In the genomic region with DNA sequence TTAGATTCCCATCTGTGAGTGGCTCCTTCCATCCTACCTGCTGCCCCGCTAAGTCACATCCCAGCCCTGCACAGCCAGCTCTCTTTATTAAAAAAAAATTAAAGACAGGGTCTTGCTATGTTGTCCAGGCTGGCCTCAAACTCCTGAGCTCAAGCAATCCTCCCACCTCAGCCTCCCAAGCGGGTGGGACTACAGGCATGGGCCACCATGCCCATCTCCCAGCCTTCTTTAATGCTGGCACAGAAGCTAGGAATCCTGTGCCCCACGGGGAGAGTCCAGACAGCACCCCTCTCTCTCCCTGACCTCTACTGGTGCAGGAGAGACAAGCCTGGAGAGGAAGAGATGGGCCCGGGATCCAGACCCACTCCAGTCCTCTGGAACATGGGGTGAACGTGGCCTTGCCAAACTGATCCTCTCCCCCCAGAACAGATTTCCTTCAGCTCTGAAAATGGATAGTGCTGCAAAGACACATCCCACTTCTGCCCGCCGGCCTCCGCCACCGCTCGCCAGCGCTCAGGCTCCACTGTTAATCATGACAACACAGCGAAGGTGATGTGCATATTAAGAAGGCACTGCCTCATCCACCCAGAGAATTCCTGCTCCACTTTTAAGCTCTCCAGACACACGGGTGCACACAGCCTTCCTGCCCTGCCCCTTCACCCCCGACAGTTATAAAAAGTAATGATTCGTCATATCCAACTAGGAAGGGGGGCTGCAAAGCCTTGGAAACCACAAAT, we compare ENCODE assay signal across 21 cellular contexts.
"Had no signal": no experiment of that assay in that cellular context is flagged by ENCODE, and none has a peak within 500 bp of the region (broad histone marks: within the 10 kb centered on the region; RNA-seq: fewer than 3 reads in every experiment).

No MANE protein-coding gene starts in this region.

- DNase-seq: activated CD4-positive, alpha-beta T cell treated with anti-CD3 and anti-CD28 coated beads, Interleukin-2, amount 50 U/mL, for 1 hour; activated CD8-positive, alpha-beta memory T cell treated with anti-CD3 and anti-CD28 coated beads, Interleukin-2, amount 50 U/mL, for 4 hours; activated naive CD4-positive, alpha-beta T cell treated with anti-CD3 and anti-CD28 coated beads for 36 hours; activated T-cell treated with anti-CD3 and anti-CD28 coated beads, Interleukin-2, amount 50 U/mL, for 4 hours; aorta; cerebellar nuclear complex; cortex of kidney; gastrocnemius medialis; heart right ventricle; kidney glomerular epithelial cell; mucosa of descending colon; naive B cell; stimulated activated CD4-positive, alpha-beta T cell treated with anti-CD3 and anti-CD28 coated beads, Interleukin-4, amount 100 ng/mL, for 1 hour; T-helper 9 cell had no signal

- H3K4me3 ChIP-seq: breast epithelium, gastrocnemius medialis, heart right ventricle, mucosa of descending colon, smooth muscle cell, thoracic aorta had no signal

- H3K9ac ChIP-seq: parathyroid adenoma had no signal

- H3K36me3 Mint-ChIP-seq: naive B cell had no signal

- H2AFZ ChIP-seq: parathyroid adenoma had no signal

- ATAC-seq: activated T-cell treated with anti-CD3 and anti-CD28 coated beads, Interleukin-2, amount 50 U/mL, for 4 hours; esophagus mucosa; gastrocnemius medialis; heart right ventricle had no signal

- H3K36me3 ChIP-seq: breast epithelium, gastrocnemius medialis, heart right ventricle, neutrophil, thoracic aorta had no signal

- H3K9me3 Mint-ChIP-seq: activated naive CD4-positive, alpha-beta T cell treated with anti-CD3 and anti-CD28 coated beads for 36 hours; activated T-cell treated with anti-CD3 and anti-CD28 coated beads, Interleukin-2, amount 50 U/mL, for 4 hours; memory B cell; naive B cell had no signal

- H3K27me3 Mint-ChIP-seq: memory B cell, naive B cell had no signal

- H3K9me3 ChIP-seq: breast epithelium, gastrocnemius medialis, heart right ventricle, mucosa of descending colon, neutrophil, thoracic aorta had no signal

- H3K4me1 ChIP-seq: parathyroid adenoma had no signal

- H3K27ac Mint-ChIP-seq: activated naive CD4-positive, alpha-beta T cell treated with anti-CD3 and anti-CD28 coated beads for 36 hours; memory B cell; naive B cell had no signal

- H3K27me3 ChIP-seq: breast epithelium, gastrocnemius medialis, heart right ventricle, neutrophil had no signal

- H3K27ac ChIP-seq: neutrophil, parathyroid adenoma, thoracic aorta had no signal

- H3K79me2 ChIP-seq: parathyroid adenoma had no signal

- H3K4me3 Mint-ChIP-seq: activated naive CD4-positive, alpha-beta T cell treated with anti-CD3 and anti-CD28 coated beads for 36 hours; activated T-cell treated with anti-CD3 and anti-CD28 coated beads, Interleukin-2, amount 50 U/mL, for 4 hours; memory B cell had no signal

- H3K4me2 ChIP-seq: smooth muscle cell had no signal
